Comparison of ENCODE assay signal across 7 cellular contexts in the genomic region with DNA sequence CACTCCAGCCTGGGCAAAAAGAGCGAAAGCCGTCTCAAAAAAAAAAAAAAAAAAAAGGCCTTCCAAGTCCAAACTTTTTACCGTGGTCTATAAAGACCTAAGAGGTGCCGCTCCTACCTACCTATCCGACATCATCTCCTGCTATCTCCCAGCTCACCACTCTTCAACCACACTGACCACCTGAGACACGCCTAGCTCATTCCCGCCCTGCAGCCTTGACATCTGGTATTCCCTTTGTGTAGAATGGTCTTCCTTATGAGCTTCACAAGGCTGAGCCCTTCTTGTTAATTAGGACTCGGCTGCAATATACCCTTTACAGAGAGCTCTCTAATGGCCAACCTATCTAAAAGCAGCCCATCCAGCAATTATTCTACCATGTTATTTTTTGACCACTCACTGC. TPM values are rescaled to one million over a fixed set of nuclear protein-coding genes. Genes with fewer than 3 reads are reported as not detected.
A peak's percentile ranks its signal among the peaks of the same experiment; 100 is the strongest.
DNase-seq lines count a peak whose midpoint lies in the region; ATAC-seq and TF ChIP-seq lines count a peak whose summit lies in the region.

No MANE protein-coding gene starts in this region.

- no peak for ATAC-seq in GM23338

- peak overlapping the region; percentile 89; the same call in 1 of the 2 replicates for H2AFZ ChIP-seq in GM23338

- peak overlapping the region; percentile 98 for H3K9ac ChIP-seq in skeletal muscle satellite cell (ENCODE audit: low read depth, low read length)

- peaks cover 16% of the 10 kb centered on the region for H3K27me3 Mint-ChIP-seq in GM23338 (ENCODE audit: insufficient read depth, low read depth, poor library complexity)

- 0 out of 2 replicates have a peak, but pooled peaks cover 4% of the 10 kb centered on the region for H3F3A ChIP-seq in GM23338 (replicated peaks; ENCODE audit: low read depth)

- peak overlapping the region; percentile 99 for H3K4me3 ChIP-seq in GM23338
- peak overlapping the region; percentile 77 for H3K4me3 ChIP-seq in SJSA1
- H3K4me3 ChIP-seq in fibroblast of villous mesenchyme (ENCODE audit: low read depth, low read length): peak overlapping the region; percentile 99
- peak overlapping the region; percentile 98 for H3K4me3 ChIP-seq in skeletal muscle satellite cell (ENCODE audit: low read length)

- H3K4me1 ChIP-seq in GM23338 (ENCODE audit: insufficient read depth) (peaks cover 3% of the 10 kb centered on the region), SJSA1 (replicated peaks) (peaks cover 19% of the 10 kb centered on the region), skeletal muscle satellite cell (ENCODE audit: control insufficient read depth, insufficient read depth, low read length) (peaks cover 21% of the 10 kb centered on the region)

- H3K4me1 Mint-ChIP-seq in GM23338: peaks cover 7% of the 10 kb centered on the region

- peak overlapping the region; percentile 99 for H3K4me2 ChIP-seq in GM23338
- H3K4me2 ChIP-seq in skeletal muscle satellite cell (ENCODE audit: low read length): peak overlapping the region; percentile 97

- peaks cover 29% of the 10 kb centered on the region for H3K79me2 ChIP-seq in GM23338 (replicated peaks; ENCODE audit: insufficient read depth)

- H3K36me3 Mint-ChIP-seq in GM23338 (ENCODE audit: low read depth): peaks cover 28% of the 10 kb centered on the region

- peaks cover 3% of the 10 kb centered on the region; the same call in 1 of the 3 replicates for H3K9me3 Mint-ChIP-seq in GM23338

- no peak for TF ChIP-seq CTCF in GM23338 (conservative IDR thresholded peaks at IDR 0.05; ENCODE audit: low read depth in 2 of 2)
- TF ChIP-seq CTCF in fibroblast of villous mesenchyme (IDR thresholded peaks at IDR 0.05; ENCODE audit: insufficient read depth, low read depth, low read length): no peak

- H3K36me3 ChIP-seq in GM23338 (ENCODE audit: insufficient read depth) (peaks cover 23% of the 10 kb centered on the region), SJSA1 (peaks cover 42% of the 10 kb centered on the region), skeletal muscle satellite cell (ENCODE audit: insufficient read depth, low read length) (peaks cover 31% of the 10 kb centered on the region)

- no peaks in the 10 kb centered on the region; the same call in 1 of the 2 replicates for H4K20me1 ChIP-seq in GM23338 (replicated peaks; ENCODE audit: insufficient read depth)

- peak; percentile 24 for DNase-seq in GM23338 (ENCODE audit: low spot score)
- DNase-seq in SJSA1 (ENCODE audit: low read depth in 1 of 2, low spot score in 2 of 2): no peak
- no peak for DNase-seq in fibroblast of villous mesenchyme (ENCODE audit: low read depth)
- DNase-seq in NCI-H1436 (lab: John Stamatoyannopoulos, UW): no peak
- DNase-seq in RPMI8226: no peak
- no peak for DNase-seq in activated CD8-positive, alpha-beta memory T cell treated with anti-CD3 and anti-CD28 coated beads, Interleukin-2, amount 50 U/mL, for 4 hours

- H3K27me3 ChIP-seq in GM23338 (ENCODE audit: insufficient read depth) (no peaks in the 10 kb centered on the region), SJSA1 (replicated peaks) (no peaks in the 10 kb centered on the region), skeletal muscle satellite cell (ENCODE audit: control insufficient read depth, insufficient read depth, low read length) (no peaks in the 10 kb centered on the region)

- no peak overlapping the region; the same call in 1 of the 2 replicates for H3K27ac ChIP-seq in GM23338 (ENCODE audit: low read depth)
- peak overlapping the region; percentile 65 for H3K27ac ChIP-seq in SJSA1

- H3K4me3 Mint-ChIP-seq in GM23338: peak overlapping the region; percentile 92

- H3K9me2 ChIP-seq in GM23338 (ENCODE audit: insufficient read depth): no peaks in the 10 kb centered on the region

- no peaks in the 10 kb centered on the region for H3K9me3 ChIP-seq in SJSA1 (replicated peaks)
- no peaks in the 10 kb centered on the region for H3K9me3 ChIP-seq in skeletal muscle satellite cell (replicated peaks; ENCODE audit: low read length)

- peak overlapping the region; percentile 93 for H3K27ac Mint-ChIP-seq in GM23338

TF ChIP-seq in GM23338, 12 proteins besides CTCF, POLR2A, EP300 and RAD21 (continues in another document):
- TF ChIP-seq ZNF331 (CRISPR knock-in tag; IDR thresholded peaks at IDR 0.05; ENCODE audit: low read depth) (no peak), ZNF114 (CRISPR knock-in tag; IDR thresholded peaks at IDR 0.05) (no peak), EZH2phosphoT487 (IDR thresholded peaks at IDR 0.05; ENCODE audit: unreplicated experiment) (no peak), POLR2AphosphoS5 (IDR thresholded peaks at IDR 0.05; ENCODE audit: low read depth) (no peak)
- TF ChIP-seq, protein P1, sequence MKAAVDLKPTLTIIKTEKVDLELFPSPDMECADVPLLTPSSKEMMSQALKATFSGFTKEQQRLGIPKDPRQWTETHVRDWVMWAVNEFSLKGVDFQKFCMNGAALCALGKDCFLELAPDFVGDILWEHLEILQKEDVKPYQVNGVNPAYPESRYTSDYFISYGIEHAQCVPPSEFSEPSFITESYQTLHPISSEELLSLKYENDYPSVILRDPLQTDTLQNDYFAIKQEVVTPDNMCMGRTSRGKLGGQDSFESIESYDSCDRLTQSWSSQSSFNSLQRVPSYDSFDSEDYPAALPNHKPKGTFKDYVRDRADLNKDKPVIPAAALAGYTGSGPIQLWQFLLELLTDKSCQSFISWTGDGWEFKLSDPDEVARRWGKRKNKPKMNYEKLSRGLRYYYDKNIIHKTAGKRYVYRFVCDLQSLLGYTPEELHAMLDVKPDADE (IDR thresholded peaks at IDR 0.05): no peak
- TF ChIP-seq, protein P2, sequence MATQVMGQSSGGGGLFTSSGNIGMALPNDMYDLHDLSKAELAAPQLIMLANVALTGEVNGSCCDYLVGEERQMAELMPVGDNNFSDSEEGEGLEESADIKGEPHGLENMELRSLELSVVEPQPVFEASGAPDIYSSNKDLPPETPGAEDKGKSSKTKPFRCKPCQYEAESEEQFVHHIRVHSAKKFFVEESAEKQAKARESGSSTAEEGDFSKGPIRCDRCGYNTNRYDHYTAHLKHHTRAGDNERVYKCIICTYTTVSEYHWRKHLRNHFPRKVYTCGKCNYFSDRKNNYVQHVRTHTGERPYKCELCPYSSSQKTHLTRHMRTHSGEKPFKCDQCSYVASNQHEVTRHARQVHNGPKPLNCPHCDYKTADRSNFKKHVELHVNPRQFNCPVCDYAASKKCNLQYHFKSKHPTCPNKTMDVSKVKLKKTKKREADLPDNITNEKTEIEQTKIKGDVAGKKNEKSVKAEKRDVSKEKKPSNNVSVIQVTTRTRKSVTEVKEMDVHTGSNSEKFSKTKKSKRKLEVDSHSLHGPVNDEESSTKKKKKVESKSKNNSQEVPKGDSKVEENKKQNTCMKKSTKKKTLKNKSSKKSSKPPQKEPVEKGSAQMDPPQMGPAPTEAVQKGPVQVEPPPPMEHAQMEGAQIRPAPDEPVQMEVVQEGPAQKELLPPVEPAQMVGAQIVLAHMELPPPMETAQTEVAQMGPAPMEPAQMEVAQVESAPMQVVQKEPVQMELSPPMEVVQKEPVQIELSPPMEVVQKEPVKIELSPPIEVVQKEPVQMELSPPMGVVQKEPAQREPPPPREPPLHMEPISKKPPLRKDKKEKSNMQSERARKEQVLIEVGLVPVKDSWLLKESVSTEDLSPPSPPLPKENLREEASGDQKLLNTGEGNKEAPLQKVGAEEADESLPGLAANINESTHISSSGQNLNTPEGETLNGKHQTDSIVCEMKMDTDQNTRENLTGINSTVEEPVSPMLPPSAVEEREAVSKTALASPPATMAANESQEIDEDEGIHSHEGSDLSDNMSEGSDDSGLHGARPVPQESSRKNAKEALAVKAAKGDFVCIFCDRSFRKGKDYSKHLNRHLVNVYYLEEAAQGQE (IDR thresholded peaks at IDR 0.05; ENCODE audit: unreplicated experiment): no peak

RNA-seq across cellular contexts. Expression of a gene that starts 0.7 kb away (rescaled TPM):
- 79.3 and 110 TPM in 2 replicates for total RNA-seq in GM23338 (2014; rRNA removed; shearing (Covaris generic))
- polyA plus RNA-seq in GM23338 (2016; fragmentation: Nextera tagmentation; extraction: Ambion mirVana): 181 and 185 TPM in 2 replicates
- total RNA-seq in SJSA1 (2014; rRNA removed; shearing (Covaris generic)): 35.4 and 76.7 TPM in 2 replicates
- 22.2 and 30.2 TPM in 2 replicates for total RNA-seq in fibroblast of villous mesenchyme
- total RNA-seq in skeletal muscle satellite cell (2012; rRNA removed): 23.6 and 25.9 TPM in 2 replicates

RNA-seq across cellular contexts. Expression of a gene that starts 17.2 kb away (rescaled TPM):
- 39.5 and 59.8 TPM in 2 replicates for total RNA-seq in GM23338 (2014; rRNA removed; shearing (Covaris generic))
- 74.7 and 84.1 TPM in 2 replicates for polyA plus RNA-seq in GM23338 (2016; fragmentation: Nextera tagmentation; extraction: Ambion mirVana)
- 90.0 and 92.7 TPM in 2 replicates for total RNA-seq in SJSA1 (2014; rRNA removed; shearing (Covaris generic))
- 39.7 and 41.6 TPM in 2 replicates for total RNA-seq in fibroblast of villous mesenchyme
- 34.5 and 38.3 TPM in 2 replicates for total RNA-seq in skeletal muscle satellite cell (2012; rRNA removed)

RNA-seq across cellular contexts. Expression of a gene that starts 41.0 kb away (rescaled TPM):
- 30.6 and 30.9 TPM in 2 replicates for total RNA-seq in GM23338 (2014; rRNA removed; shearing (Covaris generic))
- polyA plus RNA-seq in GM23338 (2016; fragmentation: Nextera tagmentation; extraction: Ambion mirVana): 9.6 and 11.2 TPM in 2 replicates
- 12.1 and 23.5 TPM in 2 replicates for total RNA-seq in SJSA1 (2014; rRNA removed; shearing (Covaris generic))
- 13.2 and 19.0 TPM in 2 replicates for total RNA-seq in fibroblast of villous mesenchyme
- total RNA-seq in skeletal muscle satellite cell (2012; rRNA removed): 16.2 and 16.5 TPM in 2 replicates
